ENCODE assay signal across 19 cellular contexts in genomic region chr12:62849398-62849797, GRCh38.
"Had no signal": no experiment of that assay in that cellular context is flagged by ENCODE, and none has a peak within 500 bp of the region (broad histone marks: within the 10 kb centered on the region; RNA-seq: fewer than 3 reads in every experiment).

No MANE protein-coding gene starts in this region.

- H3K36me3 ChIP-seq: neural progenitor cell, prostate gland, right atrium auricular region, stomach, thyroid gland, vagina had no signal

- H3K27ac ChIP-seq: neural progenitor cell, prostate gland, stomach, thyroid gland, vagina had no signal

- H3K4me1 Mint-ChIP-seq: naive thymus-derived CD4-positive, alpha-beta T cell; nephron; stimulated activated effector memory CD8-positive, alpha-beta T cell treated with anti-CD3 and anti-CD28 coated beads, Interleukin-12 subunit alpha, Interleukin-12 subunit beta, amount 100 ng/mL, for 72 hours had no signal

- H3K9me3 ChIP-seq: prostate gland, right atrium auricular region, stomach, thyroid gland, vagina had no signal

- H3K4me1 ChIP-seq: prostate gland, thyroid gland, vagina had no signal

- H3K4me3 Mint-ChIP-seq: effector memory CD8-positive, alpha-beta T cell; naive thymus-derived CD4-positive, alpha-beta T cell; nephron; neural progenitor cell; stimulated activated effector memory CD8-positive, alpha-beta T cell treated with anti-CD3 and anti-CD28 coated beads, Interleukin-12 subunit alpha, Interleukin-12 subunit beta, amount 100 ng/mL, for 72 hours had no signal

- H3K4me3 ChIP-seq: neural progenitor cell, prostate gland, right atrium auricular region, smooth muscle cell, stomach, thyroid gland, vagina had no signal

- DNase-seq: cortex of kidney; effector memory CD8-positive, alpha-beta T cell; mesendoderm; midbrain; naive thymus-derived CD4-positive, alpha-beta T cell; stimulated activated CD4-positive, alpha-beta T cell treated with anti-CD3 and anti-CD28 coated beads, Interleukin-12 subunit alpha, Interleukin-12 subunit beta, amount 100 ng/mL, for 4 hours; stimulated activated CD4-positive, alpha-beta T cell treated with anti-CD3 and anti-CD28 coated beads, Interleukin-1b, Interleukin-23, amount 100 ng/mL, for 48 hours; stimulated activated CD4-positive, alpha-beta T cell treated with anti-CD3 and anti-CD28 coated beads, Interleukin-4, amount 100 ng/mL, for 24 hours; stimulated activated naive CD4-positive, alpha-beta T cell treated with Interleukin-2 at 50 U/mL for 16 hours; stomach; thyroid gland; trophoblast cell had no signal

- H3K36me3 Mint-ChIP-seq: naive thymus-derived CD4-positive, alpha-beta T cell; stimulated activated effector memory CD8-positive, alpha-beta T cell treated with anti-CD3 and anti-CD28 coated beads, Interleukin-12 subunit alpha, Interleukin-12 subunit beta, amount 100 ng/mL, for 72 hours had no signal

- H3K9me3 Mint-ChIP-seq: effector memory CD8-positive, alpha-beta T cell; nephron; stimulated activated effector memory CD8-positive, alpha-beta T cell treated with anti-CD3 and anti-CD28 coated beads, Interleukin-12 subunit alpha, Interleukin-12 subunit beta, amount 100 ng/mL, for 72 hours had no signal

- H3K27ac Mint-ChIP-seq: effector memory CD8-positive, alpha-beta T cell; naive thymus-derived CD4-positive, alpha-beta T cell; nephron; neural progenitor cell; stimulated activated effector memory CD8-positive, alpha-beta T cell treated with anti-CD3 and anti-CD28 coated beads, Interleukin-12 subunit alpha, Interleukin-12 subunit beta, amount 100 ng/mL, for 72 hours had no signal

- H3K27me3 ChIP-seq: neural progenitor cell, right atrium auricular region, stomach, thyroid gland, vagina had no signal
